Comparison of ENCODE assay signal across 1 cellular context in the genomic region with DNA sequence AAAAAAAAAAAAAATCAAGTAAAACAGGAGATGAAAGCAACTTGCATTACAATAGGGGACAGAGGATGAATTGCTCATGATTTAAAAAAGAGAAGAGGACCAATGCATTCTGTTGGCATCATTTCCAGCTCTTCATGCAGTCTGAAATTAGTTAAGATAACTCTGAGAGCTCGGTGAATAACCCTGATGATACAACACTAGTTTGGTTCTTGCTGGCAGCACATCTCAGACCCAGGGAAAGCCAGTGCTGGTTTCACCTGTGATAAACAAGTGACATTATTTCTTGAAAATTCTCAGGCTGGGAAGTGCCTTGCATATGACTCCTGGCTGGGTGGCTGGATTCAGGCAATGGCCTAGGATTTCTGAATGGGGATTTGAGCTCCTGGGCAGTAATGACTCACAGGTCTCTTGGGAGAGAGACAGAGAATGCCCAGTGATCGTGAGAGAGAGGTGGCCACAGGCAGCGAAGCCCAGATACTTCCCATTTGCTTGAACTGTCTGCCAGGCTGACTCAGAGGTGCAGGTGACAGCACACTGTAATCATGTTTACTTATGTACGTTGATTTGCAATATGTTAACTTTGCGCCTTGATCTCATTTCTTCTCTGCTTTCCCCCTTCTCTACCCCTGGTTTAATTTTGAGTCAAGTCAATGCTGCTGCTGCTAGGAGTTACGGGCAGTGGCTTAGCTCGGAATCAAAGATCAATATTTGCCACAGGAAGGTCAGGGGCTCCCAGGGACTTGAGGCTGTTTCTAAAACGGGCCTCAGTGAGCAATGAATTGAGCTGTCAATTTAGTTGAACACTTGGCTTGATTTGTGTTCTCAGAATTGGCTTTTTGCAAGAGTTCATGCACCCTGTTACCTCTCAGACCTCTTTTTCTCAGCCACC.
TF ChIP-seq lines count a peak whose summit lies in the region.

No MANE protein-coding gene starts in this region.

TF ChIP-seq in H1, 55 proteins besides CTCF, POLR2A, EP300 and RAD21:
- TF ChIP-seq, protein P1, sequence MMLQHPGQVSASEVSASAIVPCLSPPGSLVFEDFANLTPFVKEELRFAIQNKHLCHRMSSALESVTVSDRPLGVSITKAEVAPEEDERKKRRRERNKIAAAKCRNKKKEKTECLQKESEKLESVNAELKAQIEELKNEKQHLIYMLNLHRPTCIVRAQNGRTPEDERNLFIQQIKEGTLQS (IDR thresholded peaks at IDR 0.05; ENCODE audit: insufficient read depth, low read depth, low read length), result no peak
